Comparison of ENCODE assay signal across 8 cellular contexts in the genomic region with DNA sequence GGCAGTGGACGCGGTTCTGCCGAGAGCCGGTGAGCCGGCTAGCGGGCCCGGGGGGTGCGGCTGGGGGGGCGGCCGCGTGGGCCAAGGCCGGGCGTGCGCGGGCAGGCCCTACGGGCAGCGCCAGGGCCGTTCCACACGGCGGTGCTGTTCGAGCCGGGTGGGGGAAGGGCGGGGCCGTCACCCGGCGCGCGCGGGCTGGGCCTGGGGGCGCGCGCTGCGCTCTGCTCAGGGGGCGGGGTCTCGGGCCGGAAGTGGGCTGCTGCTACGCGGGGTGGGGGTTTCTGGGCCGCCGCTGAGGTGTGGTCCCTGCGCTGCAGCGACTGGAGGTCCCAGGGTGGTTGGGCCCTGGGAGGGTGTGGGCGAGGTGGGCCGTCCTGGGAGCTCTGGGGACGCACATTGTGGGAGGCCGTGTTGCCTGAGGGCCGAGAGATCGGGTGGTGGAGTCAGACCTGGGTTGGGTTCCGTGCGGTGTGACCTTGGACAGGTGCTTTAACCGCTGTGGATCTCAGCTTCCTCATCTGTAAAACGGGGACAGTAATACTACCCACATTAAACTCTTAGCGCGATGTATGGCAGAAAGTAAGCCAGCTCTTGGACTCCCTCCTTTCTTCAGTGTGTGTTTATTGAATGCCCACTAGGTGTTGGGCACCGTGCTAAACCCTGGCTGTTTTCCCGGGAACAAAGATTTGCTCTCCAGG. TPM values are rescaled to one million over a fixed set of nuclear protein-coding genes. Genes with fewer than 3 reads are reported as not detected.
DNase-seq lines count a peak whose midpoint lies in the region; ATAC-seq lines count a peak whose summit lies in the region.

No MANE protein-coding gene starts in this region.

- POLR2A ChIA-PET in naive thymus-derived CD4-positive, alpha-beta T cell (lab: Charles Lee): interaction anchor here (0.6 to 2.7 kb wide), 13 partner anchors 8 to 278 kb away, joined by 3 to 26 read pairs (median 5); partner anchors contain the start of gene COMMD7

- no peaks in the 10 kb centered on the region for H3K9me3 ChIP-seq in naive thymus-derived CD4-positive, alpha-beta T cell (ENCODE audit: control insufficient read depth in 2 of 3, low read length in 3 of 3)

- DNase-seq in Ammon's horn (ENCODE audit: low spot score) (peak; percentile 71), NCI-H446 (lab: John Stamatoyannopoulos, UW) (peak; percentile 56 to 79), epithelial cell of prostate (ENCODE audit: low read depth, low spot score) (no peak)
- DNase-seq in activated CD8-positive, alpha-beta memory T cell treated with anti-CD3 and anti-CD28 coated beads for 4 hours (ENCODE audit: low read depth in 2 of 2): peak; percentile 40 to 73
- peak in 7 of 9 donors; percentile 81 to 96 (median 93) for DNase-seq in naive thymus-derived CD4-positive, alpha-beta T cell

- ATAC-seq in GM18870 (IDR thresholded peaks at IDR 0.05; ENCODE audit: unreplicated experiment) (peak; percentile 10), HG03097 (IDR thresholded peaks at IDR 0.05; ENCODE audit: low FRiP score, unreplicated experiment) (peak; percentile 32)
- ATAC-seq in naive thymus-derived CD4-positive, alpha-beta T cell: peak; percentile 85

- no peaks in the 10 kb centered on the region for H3K27me3 Mint-ChIP-seq in naive thymus-derived CD4-positive, alpha-beta T cell
- no peaks in the 10 kb centered on the region for H3K27me3 Mint-ChIP-seq in stimulated activated naive CD8-positive, alpha-beta T cell treated with anti-CD3 and anti-CD28 coated beads, Interleukin-15, Interleukin-2, amounts not matched to agents 100 ng/mL and 50 ng/mL, for 24 hours

- peaks cover 0 to 6% (median 0%) of the 10 kb centered on the region in 5 donors for H3K36me3 Mint-ChIP-seq in naive thymus-derived CD4-positive, alpha-beta T cell
- peaks cover 21% of the 10 kb centered on the region for H3K36me3 Mint-ChIP-seq in stimulated activated naive CD8-positive, alpha-beta T cell treated with anti-CD3 and anti-CD28 coated beads, Interleukin-15, Interleukin-2, amounts not matched to agents 100 ng/mL and 50 ng/mL, for 24 hours (ENCODE audit: low read depth)

- intact Hi-C loops in naive thymus-derived CD4-positive, alpha-beta T cell (cut with micrococcal nuclease): loop anchor here (1.0 to 5.0 kb wide), 8 partner anchors 8 to 462 kb away; partner anchors contain the start of gene ASXL1 (in 1 of the 2)

- peak overlapping the region; percentile 66 to 99 (median 98) for H3K27ac Mint-ChIP-seq in naive thymus-derived CD4-positive, alpha-beta T cell
- peak overlapping the region; percentile 92 for H3K27ac Mint-ChIP-seq in stimulated activated naive CD8-positive, alpha-beta T cell treated with anti-CD3 and anti-CD28 coated beads, Interleukin-15, Interleukin-2, amounts not matched to agents 100 ng/mL and 50 ng/mL, for 24 hours

- peaks cover 28 to 49% (median 44%) of the 10 kb centered on the region in 7 donors for H3K4me1 Mint-ChIP-seq in naive thymus-derived CD4-positive, alpha-beta T cell
- H3K4me1 Mint-ChIP-seq in stimulated activated naive CD8-positive, alpha-beta T cell treated with anti-CD3 and anti-CD28 coated beads, Interleukin-15, Interleukin-2, amounts not matched to agents 100 ng/mL and 50 ng/mL, for 24 hours (ENCODE audit: low read depth): peaks cover 45% of the 10 kb centered on the region

- CTCF ChIA-PET in naive thymus-derived CD4-positive, alpha-beta T cell (lab: Charles Lee): interaction anchor here (0.6 to 1.4 kb wide), 4 partner anchors 10 to 42 kb away, joined by 3 to 5 read pairs (median 4); no protein-coding TSS in a partner anchor

- peaks cover 22 to 34% of the 10 kb centered on the region in 2 donors for H3K4me1 ChIP-seq in naive thymus-derived CD4-positive, alpha-beta T cell (ENCODE audit: control insufficient read depth in 2 of 2, insufficient read depth in 2 of 2, low read length in 2 of 2)

- peak overlapping the region; percentile 73 for H3K27ac ChIP-seq in epithelial cell of prostate
- H3K27ac ChIP-seq in naive thymus-derived CD4-positive, alpha-beta T cell (ENCODE audit: low read depth, low read length): peak overlapping the region; percentile 85

- peaks cover 0 to 4% (median 0%) of the 10 kb centered on the region in 11 donors for H3K9me3 Mint-ChIP-seq in naive thymus-derived CD4-positive, alpha-beta T cell
- H3K9me3 Mint-ChIP-seq in stimulated activated naive CD8-positive, alpha-beta T cell treated with anti-CD3 and anti-CD28 coated beads, Interleukin-15, Interleukin-2, amounts not matched to agents 100 ng/mL and 50 ng/mL, for 24 hours: no peaks in the 10 kb centered on the region

- peak overlapping the region; percentile 89 to 99 (median 94) for H3K4me3 Mint-ChIP-seq in naive thymus-derived CD4-positive, alpha-beta T cell
- H3K4me3 Mint-ChIP-seq in stimulated activated naive CD8-positive, alpha-beta T cell treated with anti-CD3 and anti-CD28 coated beads, Interleukin-15, Interleukin-2, amounts not matched to agents 100 ng/mL and 50 ng/mL, for 24 hours: peak overlapping the region; percentile 94

- H3K27me3 ChIP-seq in naive thymus-derived CD4-positive, alpha-beta T cell (ENCODE audit: control insufficient read depth in 2 of 2, insufficient read depth in 2 of 2, low read length in 2 of 2): no peaks in the 10 kb centered on the region

- H3K36me3 ChIP-seq in naive thymus-derived CD4-positive, alpha-beta T cell (ENCODE audit: control insufficient read depth in 2 of 3, insufficient read depth in 3 of 3, low read length in 3 of 3): peaks cover 0 to 2% (median 0%) of the 10 kb centered on the region in 3 experiments

- H3K4me3 ChIP-seq in naive thymus-derived CD4-positive, alpha-beta T cell (ENCODE audit: low read length): peak overlapping the region; percentile 93

RNA-seq across cellular contexts. Expression of gene MAPRE1, which starts 0.4 kb away (rescaled TPM):
- 100 to 1,000 TPM in 3 of 5 experiments, 10 to 100 TPM in 2; 83.0 to 118 (median 107) TPM for total RNA-seq in naive thymus-derived CD4-positive, alpha-beta T cell
- polyA plus RNA-seq in naive thymus-derived CD4-positive, alpha-beta T cell: 100 to 1,000 TPM in 1 of 2 donors, 10 to 100 TPM in 1; 91.3 to 105 TPM

RNA-seq across cellular contexts. Expression of gene EFCAB8, which starts 38.6 kb away (rescaled TPM):
- total RNA-seq in naive thymus-derived CD4-positive, alpha-beta T cell: 1 to 10 TPM in 3 of 5 experiments, under 1 TPM in 2; 0.46 to 2.8 (median 2.0) TPM
- under 1 TPM in 1 of 2 donors, not detected in 1; 0.12 TPM for polyA plus RNA-seq in naive thymus-derived CD4-positive, alpha-beta T cell

RNA-seq across cellular contexts. Expression of gene DNMT3B, which starts 58.0 kb away (rescaled TPM):
- total RNA-seq in naive thymus-derived CD4-positive, alpha-beta T cell: 1 to 10 TPM in 1 of 5 experiments, under 1 TPM in 4; 0.32 to 2.5 (median 0.66) TPM
- under 1 TPM; 0.33 to 0.72 TPM for polyA plus RNA-seq in naive thymus-derived CD4-positive, alpha-beta T cell

Comparison
In these comparisons a context has a peak if more than half of its experiments do, and no peak if none do; other contexts are left out.
1. ATAC-seq: peak in every context shown above with its lines; median percentile 85 in naive thymus-derived CD4-positive, alpha-beta T cell; 32 in HG03097; 10 in GM18870.